9 cellular contexts compared by ENCODE assay signal in genomic region chr22:49951986-49952896, GRCh38. TPM values are rescaled to one million over a fixed set of nuclear protein-coding genes. Genes with fewer than 3 reads are reported as not detected.
A peak's percentile ranks its signal among the peaks of the same experiment; 100 is the strongest.
DNase-seq lines count a peak whose midpoint lies in the region; ATAC-seq, FAIRE-seq and TF ChIP-seq lines count a peak whose summit lies in the region.
"Had no signal": no experiment of that assay in that cellular context is flagged by ENCODE, and none has a peak within 500 bp of the region (broad histone marks: within the 10 kb centered on the region; RNA-seq: fewer than 3 reads in every experiment).

No MANE protein-coding gene starts in this region.

- DNase-seq in ELR (ENCODE audit: low read depth) = peak; percentile 83
- peak; percentile 77 for DNase-seq in glomerular visceral epithelial cell (ENCODE audit: extremely low spot score)
- DNase-seq in T-helper 1 cell = no peak
- no peak for DNase-seq in Right ventricle myocardium inferior (ENCODE audit: missing footprints)
- DNase-seq in activated CD8-positive, alpha-beta memory T cell treated with anti-CD3 and anti-CD28 coated beads, Interleukin-2, amount 50 U/mL, for 4 hours = no peak
- no peak for DNase-seq in GM12891 (ENCODE audit: insufficient read length, low spot score)
- DNase-seq: erythroblast had no signal

- FAIRE-seq in GM12891 (lab: Jason Lieb, UNC) = no peak

- H3K4me3 ChIP-seq in skin epidermis = no peak overlapping the region

- ATAC-seq in SK-N-SH treated with all-trans-retinoic acid at 6 μM for 48 hours = peak; percentile 82
- no peak for ATAC-seq in Right ventricle myocardium inferior

- TF ChIP-seq POLR2A in GM12891 (IDR thresholded peaks at IDR 0.05; ENCODE audit: low read depth, low read length) = no peak

- H3K27ac ChIP-seq in skin epidermis = peak overlapping the region in 16 of 21 experiments; percentile 2 to 92 (median 81)

- intact Hi-C loops in Right ventricle myocardium inferior (cut with DNase I) = no loop called here

TF ChIP-seq in SK-N-SH treated with all-trans-retinoic acid at 6 μM for 48 hours, 23 proteins besides CTCF, POLR2A, EP300 and RAD21:
- TF ChIP-seq ZNF565 (CRISPR knock-in tag; conservative IDR thresholded peaks at IDR 0.05; ENCODE audit: low read depth) (no peak), ZC3H10 (CRISPR knock-in tag; IDR thresholded peaks at IDR 0.05) (no peak), PPARA (CRISPR knock-in tag; IDR thresholded peaks at IDR 0.05; ENCODE audit: borderline replicate concordance) (no peak), CSDC2 (CRISPR knock-in tag; IDR thresholded peaks at IDR 0.05) (no peak), CREB5 (CRISPR knock-in tag; IDR thresholded peaks at IDR 0.05; ENCODE audit: low read depth) (no peak), TSHZ2 (CRISPR knock-in tag; IDR thresholded peaks at IDR 0.05) (no peak), ISL1 (CRISPR knock-in tag; IDR thresholded peaks at IDR 0.05) (no peak)
- TF ChIP-seq, protein P1, sequence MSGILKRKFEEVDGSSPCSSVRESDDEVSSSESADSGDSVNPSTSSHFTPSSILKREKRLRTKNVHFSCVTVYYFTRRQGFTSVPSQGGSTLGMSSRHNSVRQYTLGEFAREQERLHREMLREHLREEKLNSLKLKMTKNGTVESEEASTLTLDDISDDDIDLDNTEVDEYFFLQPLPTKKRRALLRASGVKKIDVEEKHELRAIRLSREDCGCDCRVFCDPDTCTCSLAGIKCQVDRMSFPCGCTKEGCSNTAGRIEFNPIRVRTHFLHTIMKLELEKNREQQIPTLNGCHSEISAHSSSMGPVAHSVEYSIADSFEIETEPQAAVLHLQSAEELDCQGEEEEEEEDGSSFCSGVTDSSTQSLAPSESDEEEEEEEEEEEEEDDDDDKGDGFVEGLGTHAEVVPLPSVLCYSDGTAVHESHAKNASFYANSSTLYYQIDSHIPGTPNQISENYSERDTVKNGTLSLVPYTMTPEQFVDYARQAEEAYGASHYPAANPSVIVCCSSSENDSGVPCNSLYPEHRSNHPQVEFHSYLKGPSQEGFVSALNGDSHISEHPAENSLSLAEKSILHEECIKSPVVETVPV (CRISPR knock-in tag; IDR thresholded peaks at IDR 0.05) = no peak
TF ChIP-seq in SK-N-SH treated with all-trans-retinoic acid at 6 μM for 48 hours: peak in this region for 0.

TF ChIP-seq in GM12891, 5 proteins besides CTCF, POLR2A, EP300 and RAD21:
- TF ChIP-seq SPI1 (IDR thresholded peaks at IDR 0.05; ENCODE audit: low read depth, low read length) = no peak
- TF ChIP-seq PAX5 (IDR thresholded peaks at IDR 0.05; ENCODE audit: insufficient read depth, low read length, severe bottlenecking) = no peak
- TF ChIP-seq TAF1 (IDR thresholded peaks at IDR 0.05; ENCODE audit: low read depth, low read length) = no peak
- TF ChIP-seq POU2F2 (IDR thresholded peaks at IDR 0.05; ENCODE audit: low read depth, low read length) = no peak
- TF ChIP-seq POLR2AphosphoS5 (IDR thresholded peaks at IDR 0.05; ENCODE audit: low read depth, low read length) = no peak

RNA-seq across cellular contexts. Expression of gene PIM3, which starts 8.3 kb away (rescaled TPM):
- 56.9 TPM for total RNA-seq in Right ventricle myocardium inferior
- 34.2 TPM for polyA plus RNA-seq in GM12891 (2012; ENCODE audit: low read depth, missing spikeins)

RNA-seq across cellular contexts. Expression of gene CRELD2, which starts 33.8 kb away (rescaled TPM):
- total RNA-seq in Right ventricle myocardium inferior = 30.6 TPM
- polyA plus RNA-seq in GM12891 (2012; ENCODE audit: low read depth, missing spikeins) = 35.8 TPM

RNA-seq across cellular contexts. Expression of gene ALG12, which starts 34.0 kb away (rescaled TPM):
- 16.4 TPM for total RNA-seq in Right ventricle myocardium inferior
- polyA plus RNA-seq in GM12891 (2012; ENCODE audit: low read depth, missing spikeins) = 13.5 TPM

Comparison
In these comparisons a context has a peak if more than half of its experiments do, and no peak if none do; other contexts are left out.
1. DNase-seq: peak in ELR (single experiment) and glomerular visceral epithelial cell (single experiment); none in T-helper 1 cell (0 of 5), Right ventricle myocardium inferior (single experiment), activated CD8-positive, alpha-beta memory T cell treated with anti-CD3 and anti-CD28 coated beads, Interleukin-2, amount 50 U/mL, for 4 hours (single experiment) and GM12891 (single experiment).